29 cellular contexts compared by ENCODE assay signal in genomic region chr3:33513262-33513863, GRCh38.
"Had no signal": no experiment of that assay in that cellular context is flagged by ENCODE, and none has a peak within 500 bp of the region (broad histone marks: within the 10 kb centered on the region; RNA-seq: fewer than 3 reads in every experiment).

No MANE protein-coding gene starts in this region.

- H3K4me3 ChIP-seq: heart right ventricle, hepatocyte, left ventricle myocardium inferior, lung, pancreas, prostate gland, skin epidermis, suprapubic skin, thoracic aorta, tibial artery, vagina had no signal

- H3K27me3 ChIP-seq: heart right ventricle, hepatocyte, pancreas, suprapubic skin, tibial artery, vagina had no signal

- H2AFZ ChIP-seq: hepatocyte had no signal

- H3K79me2 ChIP-seq: hepatocyte had no signal

- ATAC-seq: heart right ventricle; pancreas; right cardiac atrium; sciatic nerve; stimulated activated memory B cell treated with anti-CD40 and anti-IgM and Interleukin-4, amounts not matched to agents 10 μg/mL and 1 μg/mL and 100 μg/mL, for 72 hours had no signal

- H3K27ac ChIP-seq: heart right ventricle, hepatocyte, left ventricle myocardium inferior, pancreas, prostate gland, skin epidermis, suprapubic skin, thoracic aorta, tibial artery, vagina had no signal

- H3K27me3 Mint-ChIP-seq: naive B cell; stimulated activated memory B cell treated with anti-CD40 and anti-IgM and Interleukin-4, amounts not matched to agents 10 μg/mL and 1 μg/mL and 100 μg/mL, for 72 hours; type B pancreatic cell had no signal

- DNase-seq: heart right ventricle; islet precursor cell; left ventricle myocardium inferior; mesendoderm; naive B cell; nucleus accumbens; pancreas; posterior cingulate gyrus; retina; right cardiac atrium; stimulated activated CD4-positive, alpha-beta T cell treated with anti-CD3 and anti-CD28 coated beads, Interleukin-12 subunit alpha, Interleukin-12 subunit beta, amount 100 ng/mL, for 4 hours; stimulated activated CD4-positive, alpha-beta T cell treated with anti-CD3 and anti-CD28 coated beads, Interleukin-15, amount 100 ng/mL, for 24 hours; stimulated activated CD4-positive, alpha-beta T cell treated with anti-CD3 and anti-CD28 coated beads, Interleukin-2, amount 100 ng/mL, for 24 hours; stimulated activated CD4-positive, alpha-beta T cell treated with anti-CD3 and anti-CD28 coated beads, Interleukin-4, amount 100 ng/mL, for 24 hours; stimulated activated naive CD4-positive, alpha-beta T cell treated with Interleukin-2 at 50 U/mL for 16 hours; tibial artery had no signal

- H3K9me3 ChIP-seq: heart right ventricle, left ventricle myocardium inferior, pancreas, prostate gland, suprapubic skin, thoracic aorta, tibial artery, vagina had no signal

- H3K36me3 ChIP-seq: prostate gland had no signal

- H3K4me1 ChIP-seq: heart right ventricle, left ventricle myocardium inferior, pancreas, prostate gland, suprapubic skin, tibial artery, vagina had no signal

- H3K4me2 ChIP-seq: hepatocyte had no signal

- H3K4me3 Mint-ChIP-seq: mesothelial cell of epicardium; nephron; neural crest cell; stimulated activated memory B cell treated with anti-CD40 and anti-IgM and Interleukin-4, amounts not matched to agents 10 μg/mL and 1 μg/mL and 100 μg/mL, for 72 hours; type B pancreatic cell had no signal

- H3K27ac Mint-ChIP-seq: mesothelial cell of epicardium; naive B cell; nephron; stimulated activated memory B cell treated with anti-CD40 and anti-IgM and Interleukin-4, amounts not matched to agents 10 μg/mL and 1 μg/mL and 100 μg/mL, for 72 hours; type B pancreatic cell had no signal

- H3K9me3 Mint-ChIP-seq: mesothelial cell of epicardium; naive B cell; nephron; neural crest cell; stimulated activated memory B cell treated with anti-CD40 and anti-IgM and Interleukin-4, amounts not matched to agents 10 μg/mL and 1 μg/mL and 100 μg/mL, for 72 hours; type B pancreatic cell had no signal

- H3K4me1 Mint-ChIP-seq: naive B cell; nephron; stimulated activated memory B cell treated with anti-CD40 and anti-IgM and Interleukin-4, amounts not matched to agents 10 μg/mL and 1 μg/mL and 100 μg/mL, for 72 hours had no signal
